Comparison of ENCODE assay signal across 8 cellular contexts in genomic region chrX:21985332-21985777, GRCh38. TPM values are rescaled to one million over a fixed set of nuclear protein-coding genes. Genes with fewer than 3 reads are reported as not detected.
DNase-seq lines count a peak whose midpoint lies in the region; ATAC-seq and TF ChIP-seq lines count a peak whose summit lies in the region.

No MANE protein-coding gene starts in this region.

- intact Hi-C loops in lower lobe of right lung (cut with DNase I), result no loop called here

- no peak overlapping the region for H3K4me3 ChIP-seq in lower lobe of right lung

- H3K27me3 ChIP-seq in lower lobe of right lung (ENCODE audit: low read depth), result no peaks in the 10 kb centered on the region

- H3K27ac ChIP-seq in lower lobe of right lung, result no peak overlapping the region

- no peaks in the 10 kb centered on the region for H3K4me1 ChIP-seq in lower lobe of right lung

- H3K9me3 ChIP-seq in lower lobe of right lung, result no peaks in the 10 kb centered on the region

- ATAC-seq in GM19455 (IDR thresholded peaks at IDR 0.05; ENCODE audit: unreplicated experiment) (peak; percentile 82), HG03520 (IDR thresholded peaks at IDR 0.05; ENCODE audit: unreplicated experiment) (peak; percentile 94), lower lobe of right lung (peak; percentile 94)

- H3K36me3 ChIP-seq in lower lobe of right lung, result peaks cover 11% of the 10 kb centered on the region

- peak; percentile 44 for DNase-seq in COLO668 (lab: John Stamatoyannopoulos, UW; ENCODE audit: unreplicated experiment)
- peak; percentile 60 to 79 for DNase-seq in NCI-H526 (lab: John Stamatoyannopoulos, UW)
- peak; percentile 58 for DNase-seq in activated CD4-positive, alpha-beta T cell treated with anti-CD3 and anti-CD28 coated beads, Interleukin-2, amount 50 U/mL, for 1 hour
- peak; percentile 82 for DNase-seq in dermis blood vessel endothelial cell
- no peak for DNase-seq in lower lobe of right lung
- DNase-seq in stimulated activated CD8-positive, alpha-beta memory T cell treated with anti-CD3 and anti-CD28 coated beads, Interleukin-15, amount 100 ng/mL, for 48 hours (ENCODE audit: low read depth in 2 of 2), result peak; percentile 15 to 25

- peak; percentile 71 for TF ChIP-seq CTCF in lower lobe of right lung (IDR thresholded peaks at IDR 0.05)

RNA-seq across cellular contexts. Expression of gene SMS, which starts 44.8 kb away (rescaled TPM):
- total RNA-seq in dermis blood vessel endothelial cell (117 and 166 TPM in 2 replicates), lower lobe of right lung (53.7 TPM)

RNA-seq across cellular contexts. Expression of gene PHEX, which starts 46.8 kb away (rescaled TPM):
- under 0.01 and 0.37 TPM in 2 replicates for total RNA-seq in dermis blood vessel endothelial cell
- 2.7 TPM for total RNA-seq in lower lobe of right lung
